ENCODE assay signal across 8 cellular contexts in the genomic region with DNA sequence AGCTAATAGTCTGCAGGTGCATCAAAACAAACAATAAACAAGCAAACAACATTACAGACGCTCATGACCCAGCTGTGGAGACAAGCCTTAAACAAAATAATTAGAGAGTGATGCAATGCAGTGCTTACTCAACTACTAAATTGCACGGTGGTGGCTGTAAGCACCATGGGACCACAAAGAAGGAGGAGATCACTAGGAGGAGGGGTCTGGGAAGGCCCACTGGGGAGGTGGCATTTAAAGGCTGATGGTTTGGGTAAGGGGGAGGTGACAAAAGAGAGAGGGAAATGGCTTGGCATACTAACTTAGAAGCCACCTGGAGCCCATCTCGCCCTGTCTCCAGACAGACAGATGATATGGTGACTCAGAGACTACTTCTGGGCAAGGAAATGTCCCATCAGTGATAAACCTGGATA.
A peak's percentile ranks its signal among the peaks of the same experiment; 100 is the strongest.
DNase-seq lines count a peak whose midpoint lies in the region; ATAC-seq and TF ChIP-seq lines count a peak whose summit lies in the region.

No MANE protein-coding gene starts in this region.

- H3K4me3 Mint-ChIP-seq in T-helper 17 cell: no peak overlapping the region

- peaks cover 47% of the 10 kb centered on the region for H3K4me1 Mint-ChIP-seq in T-helper 17 cell

- 18 to 38% (median 33%) methylated on average over 3 of the region's 3 CpGs for WGBS in ovary, 3 donors

- no peak for TF ChIP-seq CTCF in ovary (IDR thresholded peaks at IDR 0.05)

- H3K27me3 Mint-ChIP-seq in T-helper 17 cell: no peaks in the 10 kb centered on the region

- TF ChIP-seq EP300 in ovary (IDR thresholded peaks at IDR 0.05): no peak

- H3K27ac ChIP-seq in effector memory CD4-positive, alpha-beta T cell (ENCODE audit: insufficient read depth, low read length, poor library complexity, severe bottlenecking): peak overlapping the region; percentile 98
- H3K27ac ChIP-seq in ovary (peak overlapping the region; percentile 52 to 97), substantia nigra (ENCODE audit: low read depth, low read length, poor library complexity, severe bottlenecking) (no peak overlapping the region)

- peak; percentile 34 for DNase-seq in HT-29 (ENCODE audit: low spot score)
- peak in 1 of 3 donors; percentile 45 for DNase-seq in T-helper 17 cell
- DNase-seq in effector memory CD4-positive, alpha-beta T cell: peak in 2 of 3 donors; percentile 31 to 62
- DNase-seq in ovary: peak in 2 of 5 donors; percentile 22 to 44
- DNase-seq in substantia nigra (lab: John Stamatoyannopoulos, UW): no peak
- DNase-seq in NCI-H82 treated with DMSO at 0.1 percent for 48 hours (lab: John Stamatoyannopoulos, UW; ENCODE audit: unreplicated experiment): no peak
- DNase-seq in NCI-H2227 treated with DMSO at 0.1 percent for 48 hours (lab: John Stamatoyannopoulos, UW): no peak

- peak overlapping the region; percentile 75 for H3K4me3 ChIP-seq in effector memory CD4-positive, alpha-beta T cell (ENCODE audit: insufficient read depth, low read depth, low read length, poor library complexity, severe bottlenecking)
- H3K4me3 ChIP-seq in ovary: no peak overlapping the region

- no peaks in the 10 kb centered on the region for H3K27me3 ChIP-seq in effector memory CD4-positive, alpha-beta T cell (replicated peaks; ENCODE audit: control insufficient read depth, insufficient read depth, low read length, poor library complexity, severe bottlenecking)
- no peaks in the 10 kb centered on the region for H3K27me3 ChIP-seq in ovary

- no peak for TF ChIP-seq POLR2A in ovary (IDR thresholded peaks at IDR 0.05)

- H3K9me3 ChIP-seq in T-helper 17 cell (ENCODE audit: control insufficient read depth, low read length, poor library complexity, severe bottlenecking) (no peaks in the 10 kb centered on the region), ovary (no peaks in the 10 kb centered on the region)
- no peaks in the 10 kb centered on the region for H3K9me3 ChIP-seq in effector memory CD4-positive, alpha-beta T cell (ENCODE audit: control insufficient read depth, low read length)

- H3K4me1 ChIP-seq in effector memory CD4-positive, alpha-beta T cell (ENCODE audit: control insufficient read depth, insufficient read depth, low read length, poor library complexity, severe bottlenecking): peaks cover 41% of the 10 kb centered on the region
- H3K4me1 ChIP-seq in ovary (ENCODE audit: insufficient read depth): peaks cover 20% of the 10 kb centered on the region

- ATAC-seq in T-helper 17 cell (peak; percentile 20), HG02623 (IDR thresholded peaks at IDR 0.05; ENCODE audit: unreplicated experiment) (no peak)

- no peak overlapping the region for H3K27ac Mint-ChIP-seq in T-helper 17 cell

- H3K36me3 ChIP-seq in effector memory CD4-positive, alpha-beta T cell (ENCODE audit: control insufficient read depth, insufficient read depth, low read length): no peaks in the 10 kb centered on the region
- no peaks in the 10 kb centered on the region for H3K36me3 ChIP-seq in ovary

- no peaks in the 10 kb centered on the region for H3K36me3 Mint-ChIP-seq in T-helper 17 cell (ENCODE audit: low read depth)

- intact Hi-C loops in ovary (cut with DNase I): loop anchor here in 3 of 4 donors (5.0 to 10.0 kb wide), 5 partner anchors 58 to 518 kb away; a partner anchor contains a TSS

Comparison
In these comparisons a context has a peak if more than half of its experiments do, and no peak if none do; other contexts are left out.
1. DNase-seq: peak in HT-29 (single experiment) and effector memory CD4-positive, alpha-beta T cell (2 of 3); none in substantia nigra (0 of 49), NCI-H82 treated with DMSO at 0.1 percent for 48 hours (single experiment) and NCI-H2227 treated with DMSO at 0.1 percent for 48 hours (single experiment).